Comparison of ENCODE assay signal across 25 cellular contexts in the genomic region with DNA sequence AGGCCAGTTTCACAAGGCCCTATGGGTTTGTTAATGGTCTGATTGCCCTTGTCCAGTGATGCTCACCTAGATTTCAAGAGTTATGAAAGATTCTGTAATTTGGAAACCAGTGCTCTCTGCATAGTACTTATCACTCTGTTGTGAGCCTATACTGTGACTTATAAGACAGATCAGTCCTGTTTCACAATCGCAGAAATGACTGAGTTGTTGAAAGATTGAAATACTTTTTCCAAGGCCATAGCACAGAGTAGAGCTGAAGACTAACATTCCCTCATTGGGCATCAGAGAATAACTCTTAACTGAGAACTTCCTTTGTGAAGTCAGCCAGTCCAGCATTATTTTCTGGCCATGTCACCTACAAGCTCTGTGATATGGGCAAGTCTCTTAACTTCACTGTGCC. TPM values are rescaled to one million over a fixed set of nuclear protein-coding genes. Genes with fewer than 3 reads are reported as not detected.
"Had no signal": no experiment of that assay in that cellular context is flagged by ENCODE, and none has a peak within 500 bp of the region (broad histone marks: within the 10 kb centered on the region; RNA-seq: fewer than 3 reads in every experiment).

No MANE protein-coding gene starts in this region.

- DNase-seq: effector CD4-positive, alpha-beta T cell; foreskin keratinocyte; immature natural killer cell; kidney; left cardiac atrium; left ventricle myocardium inferior; lower lobe of right lung; midbrain; nucleus accumbens; ovary; spleen; stimulated activated CD4-positive, alpha-beta T cell treated with anti-CD3 and anti-CD28 coated beads, Interleukin-15, amount 100 ng/mL, for 24 hours; stimulated activated CD4-positive, alpha-beta T cell treated with anti-CD3 and anti-CD28 coated beads, Interleukin-1b, Interleukin-23, amount 100 ng/mL, for 48 hours; stimulated activated CD4-positive, alpha-beta T cell treated with anti-CD3 and anti-CD28 coated beads, Interleukin-4, amount 100 ng/mL, for 24 hours; tibial artery; upper lobe of left lung; uterus had no signal

- H3K9me3 ChIP-seq: left ventricle myocardium inferior, lower lobe of right lung, ovary, right atrium auricular region, spleen, tibial artery, upper lobe of left lung, uterus had no signal

- H3K4me1 ChIP-seq: lower lobe of right lung, right atrium auricular region, spleen, tibial artery, uterus had no signal

- H3K27ac Mint-ChIP-seq: immature natural killer cell; memory B cell; natural killer cell treated with Interleukin-12 subunit alpha and Interleukin-12 subunit beta and Interleukin-15 and Interleukin-18, amount 100 ng/mL, for 72 hours; neural progenitor cell; stimulated activated memory B cell treated with anti-CD40 and anti-IgM and Interleukin-4, amounts not matched to agents 10 μg/mL and 1 μg/mL and 100 μg/mL, for 72 hours; stimulated activated naive CD8-positive, alpha-beta T cell treated with anti-CD3 and anti-CD28 coated beads, Interleukin-15, Interleukin-2, amounts not matched to agents 100 ng/mL and 50 ng/mL, for 24 hours had no signal

- H2AFZ ChIP-seq: neural progenitor cell had no signal

- H3K4me1 Mint-ChIP-seq: immature natural killer cell; memory B cell; neural progenitor cell; stimulated activated memory B cell treated with anti-CD40 and anti-IgM and Interleukin-4, amounts not matched to agents 10 μg/mL and 1 μg/mL and 100 μg/mL, for 72 hours had no signal

- H3K27me3 Mint-ChIP-seq: memory B cell; natural killer cell treated with Interleukin-12 subunit alpha and Interleukin-12 subunit beta and Interleukin-15 and Interleukin-18, amount 100 ng/mL, for 72 hours; stimulated activated memory B cell treated with anti-CD40 and anti-IgM and Interleukin-4, amounts not matched to agents 10 μg/mL and 1 μg/mL and 100 μg/mL, for 72 hours; stimulated activated naive CD8-positive, alpha-beta T cell treated with anti-CD3 and anti-CD28 coated beads, Interleukin-15, Interleukin-2, amounts not matched to agents 100 ng/mL and 50 ng/mL, for 24 hours had no signal

- H3K4me3 ChIP-seq: coronary artery, left ventricle myocardium inferior, lower lobe of right lung, neural progenitor cell, ovary, right atrium auricular region, spleen, tibial artery, upper lobe of left lung, uterus had no signal

- H3K36me3 ChIP-seq: left ventricle myocardium inferior, lower lobe of right lung, neural progenitor cell, ovary, right atrium auricular region, spleen, tibial artery, upper lobe of left lung, uterus had no signal

- ATAC-seq: esophagus mucosa; foreskin keratinocyte; left cardiac atrium; lower lobe of right lung; natural killer cell treated with Interleukin-12 subunit alpha and Interleukin-12 subunit beta and Interleukin-15 and Interleukin-18, amount 100 ng/mL, for 72 hours; stimulated activated memory B cell treated with anti-CD40 and anti-IgM and Interleukin-4, amounts not matched to agents 10 μg/mL and 1 μg/mL and 100 μg/mL, for 72 hours had no signal

- H3K27ac ChIP-seq: coronary artery, foreskin keratinocyte, left ventricle myocardium inferior, lower lobe of right lung, neural progenitor cell, ovary, right atrium auricular region, spleen, tibial artery, upper lobe of left lung, uterus had no signal

- H3K9ac ChIP-seq: neural progenitor cell had no signal

- H3K4me3 Mint-ChIP-seq: immature natural killer cell; memory B cell; natural killer cell treated with Interleukin-12 subunit alpha and Interleukin-12 subunit beta and Interleukin-15 and Interleukin-18, amount 100 ng/mL, for 72 hours; neural progenitor cell; stimulated activated memory B cell treated with anti-CD40 and anti-IgM and Interleukin-4, amounts not matched to agents 10 μg/mL and 1 μg/mL and 100 μg/mL, for 72 hours; stimulated activated naive CD8-positive, alpha-beta T cell treated with anti-CD3 and anti-CD28 coated beads, Interleukin-15, Interleukin-2, amounts not matched to agents 100 ng/mL and 50 ng/mL, for 24 hours had no signal

- H3K9me3 Mint-ChIP-seq: neural progenitor cell; stimulated activated memory B cell treated with anti-CD40 and anti-IgM and Interleukin-4, amounts not matched to agents 10 μg/mL and 1 μg/mL and 100 μg/mL, for 72 hours; stimulated activated naive CD8-positive, alpha-beta T cell treated with anti-CD3 and anti-CD28 coated beads, Interleukin-15, Interleukin-2, amounts not matched to agents 100 ng/mL and 50 ng/mL, for 24 hours had no signal

- FAIRE-seq: kidney had no signal

- H3K27me3 ChIP-seq: foreskin keratinocyte, neural progenitor cell, ovary, right atrium auricular region, spleen, tibial artery, upper lobe of left lung, uterus had no signal

- H3K36me3 Mint-ChIP-seq: immature natural killer cell; memory B cell; natural killer cell treated with Interleukin-12 subunit alpha and Interleukin-12 subunit beta and Interleukin-15 and Interleukin-18, amount 100 ng/mL, for 72 hours; neural progenitor cell; stimulated activated memory B cell treated with anti-CD40 and anti-IgM and Interleukin-4, amounts not matched to agents 10 μg/mL and 1 μg/mL and 100 μg/mL, for 72 hours had no signal

- H3K4me2 ChIP-seq: neural progenitor cell had no signal

RNA-seq across cellular contexts. Expression of a gene that starts 44.0 kb away (rescaled TPM):
- total RNA-seq: natural killer cell treated with Interleukin-12 subunit alpha and Interleukin-12 subunit beta and Interleukin-15 and Interleukin-18, amount 100 ng/mL, for 72 hours had no signal
- polyA plus RNA-seq: immature natural killer cell had no signal
